In the genomic region with DNA sequence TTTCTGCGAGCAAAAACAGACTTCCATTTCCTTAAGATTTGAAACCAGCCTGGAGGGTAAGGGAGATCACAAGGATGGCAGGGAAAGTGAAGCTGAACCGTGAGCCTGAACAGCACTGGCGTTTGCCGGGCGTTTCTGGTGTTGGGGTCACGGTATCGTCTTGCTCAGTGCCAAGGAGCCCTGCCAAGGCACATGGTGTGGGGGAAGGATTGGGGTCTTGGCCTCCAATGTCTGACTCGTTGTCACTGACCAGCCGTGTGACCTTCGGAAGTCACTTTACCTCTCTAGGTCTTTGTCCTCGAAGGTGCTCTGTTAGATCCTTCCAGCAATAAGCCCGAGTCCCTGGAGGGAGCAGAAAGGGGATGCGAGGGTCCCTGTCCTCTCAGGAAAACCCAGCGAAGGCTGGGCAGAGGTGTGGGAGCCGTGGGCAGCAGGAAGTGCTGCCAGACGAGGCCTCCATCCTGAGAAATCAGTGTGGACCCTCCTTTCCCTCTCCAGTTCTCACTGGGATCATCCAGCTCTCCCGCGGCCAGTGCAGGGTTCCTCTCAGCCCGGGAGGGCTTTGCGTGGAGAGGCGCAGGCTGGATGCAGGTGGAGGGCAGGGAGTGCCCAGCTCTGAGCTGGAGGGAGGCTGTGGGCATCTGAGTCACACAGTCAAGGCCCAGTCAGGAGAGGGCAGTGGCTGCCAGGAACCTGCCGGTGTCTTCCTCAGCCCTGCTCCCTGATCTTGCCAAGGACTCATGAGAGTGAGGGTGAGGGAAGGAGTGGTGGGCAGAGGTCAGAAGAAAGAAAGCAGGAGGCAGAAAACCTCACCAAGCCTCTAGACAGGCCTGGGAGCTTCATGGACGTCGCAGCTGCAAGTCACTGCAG, we compare ENCODE assay signal across 26 cellular contexts.
"Had no signal": no experiment of that assay in that cellular context is flagged by ENCODE, and none has a peak within 500 bp of the region (broad histone marks: within the 10 kb centered on the region; RNA-seq: fewer than 3 reads in every experiment).

No MANE protein-coding gene starts in this region.

- H3K9me3 Mint-ChIP-seq: activated CD4-positive, alpha-beta memory T cell treated with anti-CD3 and anti-CD28 coated beads for 36 hours; activated CD4-positive, alpha-beta T cell treated with anti-CD3 and anti-CD28 coated beads, Interleukin-2, amount 10 ng/mL, durations not matched to agents 24 days and 14 days; activated naive CD4-positive, alpha-beta T cell treated with anti-CD3 and anti-CD28 coated beads, Interleukin-2, amount 50 U/mL, for 24 hours; activated naive CD8-positive, alpha-beta T cell treated with anti-CD3 and anti-CD28 coated beads, Interleukin-2, amount 50 U/mL, for 24 hours; activated T-cell treated with anti-CD3 and anti-CD28 coated beads, Interleukin-2, amount 50 U/mL, for 24 hours; naive thymus-derived CD4-positive, alpha-beta T cell; neural crest cell; stimulated activated memory B cell treated with anti-CD40 and anti-IgM and Interleukin-4, amounts not matched to agents 10 μg/mL and 1 μg/mL and 100 μg/mL, for 72 hours had no signal

- H3K27me3 ChIP-seq: stomach, thyroid gland, upper lobe of left lung had no signal

- DNase-seq: activated CD4-positive, alpha-beta memory T cell treated with anti-CD3 and anti-CD28 coated beads for 36 hours; activated CD4-positive, alpha-beta T cell treated with anti-CD3 and anti-CD28 coated beads, Interleukin-2, amount 10 ng/mL, durations not matched to agents 24 days and 14 days; activated CD4-positive, CD25-positive, alpha-beta regulatory T cell treated with anti-CD3 and anti-CD28 coated beads, Interleukin-2, amount 50 U/mL, for 72 hours; activated CD8-positive, alpha-beta memory T cell treated with anti-CD3 and anti-CD28 coated beads, Interleukin-2, amount 50 U/mL, for 48 hours; activated gamma-delta T cell; activated naive CD8-positive, alpha-beta T cell treated with anti-CD3 and anti-CD28 coated beads, Interleukin-2, amount 50 U/mL, for 24 hours; activated T-cell treated with anti-CD3 and anti-CD28 coated beads, Interleukin-2, amount 50 U/mL, for 24 hours; dermis blood vessel endothelial cell; effector CD4-positive, alpha-beta T cell; glutamatergic neuron; islet precursor cell; midbrain; naive thymus-derived CD4-positive, alpha-beta T cell; small intestine; stimulated activated CD4-positive, alpha-beta T cell treated with anti-CD3 and anti-CD28 coated beads, Interleukin-1b, Interleukin-23, amount 100 ng/mL, for 48 hours; stimulated activated CD4-positive, alpha-beta T cell treated with anti-CD3 and anti-CD28 coated beads, Interleukin-4, amount 100 ng/mL, for 4 hours; stimulated activated CD8-positive, alpha-beta memory T cell treated with anti-CD3 and anti-CD28 coated beads, Interleukin-4, amount 100 ng/mL, for 48 hours; stomach; T-helper 1 cell; thyroid gland; upper lobe of left lung; WERI-Rb-1 had no signal

- H3K4me3 Mint-ChIP-seq: activated CD4-positive, alpha-beta memory T cell treated with anti-CD3 and anti-CD28 coated beads for 36 hours; activated CD4-positive, alpha-beta T cell treated with anti-CD3 and anti-CD28 coated beads, Interleukin-2, amount 10 ng/mL, durations not matched to agents 24 days and 14 days; activated naive CD4-positive, alpha-beta T cell treated with anti-CD3 and anti-CD28 coated beads, Interleukin-2, amount 50 U/mL, for 24 hours; activated naive CD8-positive, alpha-beta T cell treated with anti-CD3 and anti-CD28 coated beads, Interleukin-2, amount 50 U/mL, for 24 hours; activated T-cell treated with anti-CD3 and anti-CD28 coated beads, Interleukin-2, amount 50 U/mL, for 24 hours; naive thymus-derived CD4-positive, alpha-beta T cell; neural crest cell; stimulated activated memory B cell treated with anti-CD40 and anti-IgM and Interleukin-4, amounts not matched to agents 10 μg/mL and 1 μg/mL and 100 μg/mL, for 72 hours had no signal

- H3K27ac Mint-ChIP-seq: activated CD4-positive, alpha-beta memory T cell treated with anti-CD3 and anti-CD28 coated beads for 36 hours; activated CD4-positive, alpha-beta T cell treated with anti-CD3 and anti-CD28 coated beads, Interleukin-2, amount 10 ng/mL, durations not matched to agents 24 days and 14 days; activated naive CD4-positive, alpha-beta T cell treated with anti-CD3 and anti-CD28 coated beads, Interleukin-2, amount 50 U/mL, for 24 hours; activated naive CD8-positive, alpha-beta T cell treated with anti-CD3 and anti-CD28 coated beads, Interleukin-2, amount 50 U/mL, for 24 hours; activated T-cell treated with anti-CD3 and anti-CD28 coated beads, Interleukin-2, amount 50 U/mL, for 24 hours; naive thymus-derived CD4-positive, alpha-beta T cell; stimulated activated memory B cell treated with anti-CD40 and anti-IgM and Interleukin-4, amounts not matched to agents 10 μg/mL and 1 μg/mL and 100 μg/mL, for 72 hours had no signal

- H3K27ac ChIP-seq: stomach, thyroid gland, upper lobe of left lung, WERI-Rb-1 had no signal

- H3K9me3 ChIP-seq: stomach, thyroid gland, upper lobe of left lung had no signal

- H3K27me3 Mint-ChIP-seq: activated CD4-positive, alpha-beta memory T cell treated with anti-CD3 and anti-CD28 coated beads for 36 hours; activated CD4-positive, alpha-beta T cell treated with anti-CD3 and anti-CD28 coated beads, Interleukin-2, amount 10 ng/mL, durations not matched to agents 24 days and 14 days; activated naive CD4-positive, alpha-beta T cell treated with anti-CD3 and anti-CD28 coated beads, Interleukin-2, amount 50 U/mL, for 24 hours; activated naive CD8-positive, alpha-beta T cell treated with anti-CD3 and anti-CD28 coated beads, Interleukin-2, amount 50 U/mL, for 24 hours; activated T-cell treated with anti-CD3 and anti-CD28 coated beads, Interleukin-2, amount 50 U/mL, for 24 hours; naive thymus-derived CD4-positive, alpha-beta T cell; stimulated activated memory B cell treated with anti-CD40 and anti-IgM and Interleukin-4, amounts not matched to agents 10 μg/mL and 1 μg/mL and 100 μg/mL, for 72 hours had no signal

- H3K4me3 ChIP-seq: stomach, thyroid gland, upper lobe of left lung had no signal

- H3K4me1 Mint-ChIP-seq: neural crest cell had no signal

- ATAC-seq: activated naive CD8-positive, alpha-beta T cell treated with anti-CD3 and anti-CD28 coated beads, Interleukin-2, amount 50 U/mL, for 24 hours; naive thymus-derived CD4-positive, alpha-beta T cell; sciatic nerve; stimulated activated memory B cell treated with anti-CD40 and anti-IgM and Interleukin-4, amounts not matched to agents 10 μg/mL and 1 μg/mL and 100 μg/mL, for 72 hours had no signal
